In genomic region chr5:4124201-4124852, GRCh38 we compare ENCODE assay signal across 2 cellular contexts.
TF ChIP-seq lines count a peak whose summit lies in the region.

No MANE protein-coding gene starts in this region.

TF ChIP-seq in GM23338, 12 proteins besides CTCF, POLR2A, EP300 and RAD21 (continued from another document):
- TF ChIP-seq ZNF462 (CRISPR knock-in tag; IDR thresholded peaks at IDR 0.05) (no peak), EZH2phosphoT487 (IDR thresholded peaks at IDR 0.05; ENCODE audit: unreplicated experiment) (no peak), JUNB (IDR thresholded peaks at IDR 0.05; ENCODE audit: unreplicated experiment) (no peak), ZNF331 (CRISPR knock-in tag; IDR thresholded peaks at IDR 0.05; ENCODE audit: low read depth) (no peak), EZH2 (IDR thresholded peaks at IDR 0.05; ENCODE audit: low read depth, unreplicated experiment) (no peak), REST (IDR thresholded peaks at IDR 0.05; ENCODE audit: unreplicated experiment) (no peak)

TF ChIP-seq in SK-N-SH treated with all-trans-retinoic acid at 6 μM for 48 hours, 23 proteins besides CTCF, POLR2A, EP300 and RAD21 (continued from another document):
- TF ChIP-seq CSRNP3 (CRISPR knock-in tag; IDR thresholded peaks at IDR 0.05) = no peak
- TF ChIP-seq ESRRG (CRISPR knock-in tag; IDR thresholded peaks at IDR 0.05) = no peak
- no peak for TF ChIP-seq ZFP3 (CRISPR knock-in tag; IDR thresholded peaks at IDR 0.05)
- TF ChIP-seq ZNF70 (CRISPR knock-in tag; IDR thresholded peaks at IDR 0.05) = no peak
- TF ChIP-seq PATZ1 (CRISPR knock-in tag; IDR thresholded peaks at IDR 0.05; ENCODE audit: borderline replicate concordance) = no peak
- no peak for TF ChIP-seq GLIS3 (CRISPR knock-in tag; IDR thresholded peaks at IDR 0.05)
- TF ChIP-seq ZC3H10 (CRISPR knock-in tag; IDR thresholded peaks at IDR 0.05) = no peak
- TF ChIP-seq PPARA (CRISPR knock-in tag; IDR thresholded peaks at IDR 0.05; ENCODE audit: borderline replicate concordance) = no peak
- TF ChIP-seq ZFP30 (CRISPR knock-in tag; IDR thresholded peaks at IDR 0.05) = no peak
- TF ChIP-seq ZNF8 (CRISPR knock-in tag; IDR thresholded peaks at IDR 0.05) = no peak
- no peak for TF ChIP-seq POU6F1 (CRISPR knock-in tag; IDR thresholded peaks at IDR 0.05; ENCODE audit: borderline replicate concordance, low read depth)
- no peak for TF ChIP-seq ARNTL (CRISPR knock-in tag; IDR thresholded peaks at IDR 0.05; ENCODE audit: borderline replicate concordance, low read depth)
- no peak for TF ChIP-seq CSDC2 (CRISPR knock-in tag; IDR thresholded peaks at IDR 0.05)
- TF ChIP-seq ISL1 (CRISPR knock-in tag; IDR thresholded peaks at IDR 0.05) = no peak
- no peak for TF ChIP-seq CREB5 (CRISPR knock-in tag; IDR thresholded peaks at IDR 0.05; ENCODE audit: low read depth)
- TF ChIP-seq TOX (CRISPR knock-in tag; IDR thresholded peaks at IDR 0.05; ENCODE audit: borderline replicate concordance) = no peak
- TF ChIP-seq BACH2 (CRISPR knock-in tag; IDR thresholded peaks at IDR 0.05; ENCODE audit: borderline replicate concordance) = no peak
- TF ChIP-seq OSR1 (CRISPR knock-in tag; IDR thresholded peaks at IDR 0.05) = no peak
- no peak for TF ChIP-seq TCF4 (CRISPR knock-in tag; IDR thresholded peaks at IDR 0.05; ENCODE audit: borderline replicate concordance)
TF ChIP-seq in SK-N-SH treated with all-trans-retinoic acid at 6 μM for 48 hours: peak in this region for 0.
